ENCODE assay signal across 8 cellular contexts in the genomic region with DNA sequence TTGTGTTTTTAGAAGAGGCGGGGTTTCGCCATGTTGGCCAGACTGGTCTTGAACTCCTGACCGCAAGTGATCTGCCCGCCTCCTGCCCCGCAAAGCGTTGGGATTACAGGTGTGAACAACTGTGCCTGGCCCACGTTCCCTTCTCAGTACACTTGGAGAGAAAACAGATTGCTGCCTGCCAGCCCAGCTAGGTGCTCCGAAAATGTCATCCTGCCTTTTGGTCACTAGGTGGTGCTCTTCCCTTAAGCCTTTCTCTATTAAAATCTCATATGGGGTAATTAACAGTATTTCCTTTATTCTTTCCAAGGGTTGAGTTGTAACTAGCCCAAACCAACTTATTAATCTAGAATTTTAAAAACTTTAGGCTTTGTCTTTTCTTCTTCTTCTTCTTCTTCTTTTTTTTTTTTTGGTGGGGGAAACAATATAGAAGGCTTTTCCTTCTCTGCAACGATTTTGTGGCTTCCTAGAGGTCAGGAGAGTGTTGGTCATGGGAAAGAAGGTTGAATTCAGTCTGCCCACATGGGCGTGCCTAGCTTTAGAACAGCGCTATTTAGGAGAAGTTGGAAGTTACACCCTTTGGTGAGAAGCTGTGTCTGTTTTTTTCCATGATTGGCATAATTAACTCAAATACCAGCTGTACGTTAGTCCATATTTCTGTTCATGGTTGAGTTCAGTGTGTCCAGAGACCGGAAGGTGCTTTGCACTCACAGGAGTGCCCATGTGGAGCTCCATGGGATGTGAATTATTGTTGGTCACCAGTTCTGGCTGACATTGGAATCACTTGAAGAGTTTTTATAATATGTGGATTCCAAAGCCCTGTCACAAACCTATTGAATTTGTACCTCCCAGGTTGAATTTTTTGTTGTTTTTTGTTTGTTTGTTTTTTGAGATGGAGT.
A peak's percentile ranks its signal among the peaks of the same experiment; 100 is the strongest.
DNase-seq lines count a peak whose midpoint lies in the region; ATAC-seq, FAIRE-seq and TF ChIP-seq lines count a peak whose summit lies in the region.
"Not testable (repeated sequence)": the region's sequence is repeated elsewhere in the genome, so short reads cannot be mapped to it uniquely, and the experiment has no call there.

No MANE protein-coding gene starts in this region.

- not testable (repeated sequence) for H3K9me3 Mint-ChIP-seq in activated CD8-positive, alpha-beta T cell treated with anti-CD3 and anti-CD28 coated beads for 36 hours; central memory CD8-positive, alpha-beta T cell; memory B cell; progenitor cell of endocrine pancreas (ENCODE audit: low read depth)

- not testable (repeated sequence) for H3K9me3 ChIP-seq in Panc1 (ENCODE audit: control insufficient read depth, insufficient read depth, low read depth, low read length); heart left ventricle; uterus

- ATAC-seq in Panc1 (peak; percentile 91), heart left ventricle (peak; percentile 63 to 89 (median 80)), memory B cell (ENCODE audit: low read depth) (peak; percentile 66)
- ATAC-seq in activated CD8-positive, alpha-beta T cell treated with anti-CD3 and anti-CD28 coated beads for 36 hours = peak; percentile 73
- ATAC-seq in central memory CD8-positive, alpha-beta T cell (replicated peaks; ENCODE audit: extremely low read depth, poor library complexity, severe bottlenecking) = peak; percentile 80

- H3K36me3 ChIP-seq in Panc1 (ENCODE audit: control insufficient read depth, insufficient read depth, low read length); uterus: not testable (repeated sequence)
- H3K36me3 ChIP-seq in heart left ventricle = peaks cover 0 to 27% (median 0%) of the 10 kb centered on the region in 9 donors

- peak; percentile 79 for FAIRE-seq in G401.6 (lab: Jason Lieb, UNC)

- 28 to 38% (median 36%) methylated on average over 6 to 11 of the region's 13 CpGs for WGBS in heart left ventricle, 4 donors

- not testable (repeated sequence) for H3K4me3 ChIP-seq in Panc1 (ENCODE audit: low read depth in 2 of 2, low read length in 2 of 2); heart left ventricle; uterus

- not testable (repeated sequence) for H3K27me3 Mint-ChIP-seq in activated CD8-positive, alpha-beta T cell treated with anti-CD3 and anti-CD28 coated beads for 36 hours; central memory CD8-positive, alpha-beta T cell; memory B cell; progenitor cell of endocrine pancreas

- not testable (repeated sequence) for H3K4me1 Mint-ChIP-seq in activated CD8-positive, alpha-beta T cell treated with anti-CD3 and anti-CD28 coated beads for 36 hours (ENCODE audit: low read depth); central memory CD8-positive, alpha-beta T cell; memory B cell; progenitor cell of endocrine pancreas (ENCODE audit: low read depth)

- DNase-seq in Panc1 (ENCODE audit: low read depth, low spot score); activated CD8-positive, alpha-beta T cell treated with anti-CD3 and anti-CD28 coated beads for 36 hours; central memory CD8-positive, alpha-beta T cell (ENCODE audit: low spot score in 2 of 2); heart left ventricle; memory B cell (ENCODE audit: low spot score in 2 of 2); progenitor cell of endocrine pancreas (ENCODE audit: low spot score, unreplicated experiment); uterus: not testable (repeated sequence)

- not testable (repeated sequence) for H3K27ac Mint-ChIP-seq in activated CD8-positive, alpha-beta T cell treated with anti-CD3 and anti-CD28 coated beads for 36 hours; central memory CD8-positive, alpha-beta T cell (ENCODE audit: low read depth); memory B cell; progenitor cell of endocrine pancreas

- H3K36me3 Mint-ChIP-seq in activated CD8-positive, alpha-beta T cell treated with anti-CD3 and anti-CD28 coated beads for 36 hours (ENCODE audit: low read depth); progenitor cell of endocrine pancreas (ENCODE audit: insufficient read depth): not testable (repeated sequence)
- H3K36me3 Mint-ChIP-seq in central memory CD8-positive, alpha-beta T cell (ENCODE audit: insufficient read depth) = peaks cover 20% of the 10 kb centered on the region
- peaks cover 11% of the 10 kb centered on the region for H3K36me3 Mint-ChIP-seq in memory B cell

- not testable (repeated sequence) for H3K27me3 ChIP-seq in Panc1 (ENCODE audit: control insufficient read depth, insufficient read depth, low read length); heart left ventricle; uterus

- TF ChIP-seq CTCF in Panc1 (IDR thresholded peaks at IDR 0.05) (peak; percentile 75), heart left ventricle (IDR thresholded peaks at IDR 0.05) (peak; percentile 19 to 43 (median 34)), progenitor cell of endocrine pancreas (IDR thresholded peaks at IDR 0.05; ENCODE audit: unreplicated experiment) (peak; percentile 41), uterus (IDR thresholded peaks at IDR 0.05) (peak in 3 of 4 experiments; percentile 7 to 19 (median 12))
- peak; percentile 23 for TF ChIP-seq CTCF in activated CD8-positive, alpha-beta T cell treated with anti-CD3 and anti-CD28 coated beads for 36 hours (IDR thresholded peaks at IDR 0.05)

- not testable (repeated sequence) for H3K4me1 ChIP-seq in Panc1 (ENCODE audit: control insufficient read depth, insufficient read depth, low read length); uterus
- peaks cover 0 to 12% (median 0%) of the 10 kb centered on the region in 12 donors for H3K4me1 ChIP-seq in heart left ventricle

- not testable (repeated sequence) for H3K27ac ChIP-seq in Panc1 (ENCODE audit: low read length); uterus
- peak overlapping the region in 1 of 12 donors; percentile 46 for H3K27ac ChIP-seq in heart left ventricle

- not testable (repeated sequence) for H3K4me3 Mint-ChIP-seq in activated CD8-positive, alpha-beta T cell treated with anti-CD3 and anti-CD28 coated beads for 36 hours; central memory CD8-positive, alpha-beta T cell; memory B cell; progenitor cell of endocrine pancreas (ENCODE audit: low read depth)

- POLR2A ChIA-PET in Panc1 (lab: Charles Lee); activated CD8-positive, alpha-beta T cell treated with anti-CD3 and anti-CD28 coated beads for 36 hours (lab: Charles Lee): not testable (repeated sequence)

- in situ Hi-C loops in Panc1 (cut with HindIII; ENCODE audit: low pct_unique_long_range_greater_than_20kb, low sequenced_read_pairs) = not testable (repeated sequence)

- TF ChIP-seq POLR2A in heart left ventricle (IDR thresholded peaks at IDR 0.05); uterus (IDR thresholded peaks at IDR 0.05): not testable (repeated sequence)

- CTCF ChIA-PET in Panc1 (lab: Charles Lee); activated CD8-positive, alpha-beta T cell treated with anti-CD3 and anti-CD28 coated beads for 36 hours (lab: Charles Lee): not testable (repeated sequence)

- intact Hi-C loops in Panc1 (cut with micrococcal nuclease; ENCODE audit: unreplicated experiment); activated CD8-positive, alpha-beta T cell treated with anti-CD3 and anti-CD28 coated beads for 36 hours (cut with micrococcal nuclease); heart left ventricle (cut with DNase I); uterus (cut with DNase I; ENCODE audit: low total_unique reads): not testable (repeated sequence)

- BruUV-seq in Panc1 (replicated peaks; lab: Mats Ljungman, UMichigan) = not testable (repeated sequence)

Comparison
In these comparisons a context has a peak if more than half of its experiments do, and no peak if none do; other contexts are left out.
1. CTCF ChIP-seq: peak in every context shown above with its lines; median percentile 75 in Panc1; 41 in progenitor cell of endocrine pancreas; 34 in heart left ventricle; 23 in activated CD8-positive, alpha-beta T cell treated with anti-CD3 and anti-CD28 coated beads for 36 hours; 12 in uterus.